34 cellular contexts compared by ENCODE assay signal in the genomic region with DNA sequence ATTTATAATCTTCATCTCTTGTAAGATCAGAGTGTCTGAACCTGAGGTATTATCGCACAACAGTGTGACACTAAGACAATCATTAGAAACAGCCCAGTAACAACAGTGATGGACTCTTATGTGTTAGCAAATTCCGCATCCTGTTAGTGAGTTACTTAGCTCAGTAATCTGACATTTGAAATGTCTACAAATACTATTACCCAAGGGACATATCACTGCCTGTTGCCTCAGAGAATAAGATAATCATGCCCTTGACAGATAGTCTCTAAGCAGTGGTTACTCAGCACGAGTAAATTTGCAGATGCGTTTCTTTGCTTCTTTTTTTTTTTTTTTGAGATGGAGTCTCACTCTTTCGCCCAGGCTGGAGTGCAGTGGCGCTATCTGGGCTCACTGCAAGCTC. TPM values are rescaled to one million over a fixed set of nuclear protein-coding genes. Genes with fewer than 3 reads are reported as not detected.
DNase-seq lines count a peak whose midpoint lies in the region; ATAC-seq, FAIRE-seq and TF ChIP-seq lines count a peak whose summit lies in the region.
"Had no signal": no experiment of that assay in that cellular context is flagged by ENCODE, and none has a peak within 500 bp of the region (broad histone marks: within the 10 kb centered on the region; RNA-seq: fewer than 3 reads in every experiment).

No MANE protein-coding gene starts in this region.

- H2BK20ac ChIP-seq in IMR-90 (ENCODE audit: low read depth, low read length) (peak overlapping the region; percentile 79; the same call in 1 of the 2 replicates), H1 (ENCODE audit: low read length) (peak overlapping the region; percentile 100)

- H3K23me2 ChIP-seq in H1 (ENCODE audit: low read depth, low read length) = no peaks in the 10 kb centered on the region

- no TSS peak for BruUV-seq in IMR-90 (replicated peaks; lab: Mats Ljungman, UMichigan)

- H2BK15ac ChIP-seq in IMR-90 (ENCODE audit: low read depth, low read length) = peak overlapping the region; percentile 55; the same call in 1 of the 3 replicates
- 0 out of 2 replicates have a peak overlapping the region, but pooled peaks have one; percentile 61 for H2BK15ac ChIP-seq in H1 (ENCODE audit: low read length)
- peak overlapping the region; percentile 88 for H2BK15ac ChIP-seq in mesendoderm (replicated peaks; ENCODE audit: low read depth)

- H3K4ac ChIP-seq in IMR-90 (ENCODE audit: low read depth, low read length) (no peak overlapping the region), H1 (replicated peaks; ENCODE audit: insufficient read length, low read depth, low read length) (peak overlapping the region; percentile 86), mesendoderm (ENCODE audit: low read depth, low read length) (no peak overlapping the region)

- DNase-seq in IMR-90 = no peak
- DNase-seq in H1 (ENCODE audit: low read depth in 1 of 2, low spot score in 2 of 2) = no peak
- no peak for DNase-seq in mesendoderm
- no peak for DNase-seq in DMS79 treated with DMSO at 0.1 percent for 48 hours (lab: John Stamatoyannopoulos, UW)
- no peak for DNase-seq in immature natural killer cell
- no peak for DNase-seq in T-helper 17 cell
- DNase-seq: activated CD4-positive, alpha-beta T cell treated with anti-CD3 and anti-CD28 coated beads, Interleukin-2, amount 50 U/mL, for 4 hours; activated CD8-positive, alpha-beta memory T cell treated with anti-CD3 and anti-CD28 coated beads, Interleukin-2, amount 50 U/mL, for 48 hours; activated naive CD4-positive, alpha-beta T cell treated with anti-CD3 and anti-CD28 coated beads, Interleukin-2, amount 50 U/mL, for 16 hours; amygdala; Caco-2; cortex of kidney; effector memory CD8-positive, alpha-beta T cell; gastrocnemius medialis; GF-D8; mucosa of descending colon; NCI-H2227 treated with DMSO at 0.1 percent for 48 hours; ovary; retina; spleen; T-cell; tibial artery had no signal

- peaks cover 0 to 29% (median 0%) of the 10 kb centered on the region in 11 experiments; a peak in 5 of 22 replicates for H3K27me3 ChIP-seq in BLaER1 treated with 17β-estradiol and CSF1 and Interleukin-3, amounts not matched to agents 10 nM and 100 nM
- H3K27me3 ChIP-seq in IMR-90 (ENCODE audit: control insufficient read depth, insufficient read depth, low read length) = no peaks in the 10 kb centered on the region
- no peaks in the 10 kb centered on the region for H3K27me3 ChIP-seq in H1 (replicated peaks in 1 of 4; ENCODE audit: control insufficient read depth in 3 of 4, extremely low read depth in 1 of 4, insufficient read depth in 3 of 4, low read length in 3 of 4)
- no peaks in the 10 kb centered on the region for H3K27me3 ChIP-seq in mesendoderm (ENCODE audit: insufficient read depth, low read length, poor library complexity)
- H3K27me3 ChIP-seq: gastrocnemius medialis, hepatocyte, ovary, SJSA1, tibial artery had no signal

- H3K18ac ChIP-seq in IMR-90 (ENCODE audit: low read depth, low read length) (no peak overlapping the region), H1 (ENCODE audit: extremely low read depth, low read length) (peak overlapping the region; percentile 84), mesendoderm (ENCODE audit: low read length) (peak overlapping the region; percentile 64)

- H3K4me1 Mint-ChIP-seq in immature natural killer cell = no peaks in the 10 kb centered on the region
- H3K4me1 Mint-ChIP-seq in T-helper 17 cell = peaks cover 7% of the 10 kb centered on the region
- H3K4me1 Mint-ChIP-seq: activated T-helper 17 cell treated with anti-CD3 and anti-CD28 coated beads, Interleukin-2, amount 50 U/mL, for 72 hours; nephron had no signal

- no peak for TF ChIP-seq EP300 in H1 (IDR thresholded peaks at IDR 0.05; ENCODE audit: borderline replicate concordance in 1 of 2, low read depth in 2 of 2, low read length in 2 of 2)

- H3K23ac ChIP-seq in IMR-90 (ENCODE audit: low read depth, low read length) (no peak overlapping the region), H1 (ENCODE audit: insufficient read length) (no peak overlapping the region), mesendoderm (ENCODE audit: low read length) (no peak overlapping the region)

- H3K79me1 ChIP-seq in IMR-90 (ENCODE audit: low read depth in 1 of 2, low read length in 2 of 2) = no peaks in the 10 kb centered on the region
- no peaks in the 10 kb centered on the region; the same call in 1 of the 2 replicates for H3K79me1 ChIP-seq in H1 (ENCODE audit: low read depth, low read length)
- no peaks in the 10 kb centered on the region for H3K79me1 ChIP-seq in mesendoderm (ENCODE audit: low read length)

- H3K79me2 ChIP-seq in H1 (ENCODE audit: control insufficient read depth in 1 of 2, insufficient read depth in 2 of 2, low read length in 2 of 2) (peaks cover 0 to 11% of the 10 kb centered on the region in 2 experiments; a peak in 2 of 4 replicates), mesendoderm (ENCODE audit: control insufficient read depth, insufficient read depth, low read length) (no peaks in the 10 kb centered on the region)
- H3K79me2 ChIP-seq: hepatocyte had no signal

- FAIRE-seq in H1 (lab: Jason Lieb, UNC) = no peak
- FAIRE-seq: HepG2, RCC 7860 had no signal

- H4K20me1 ChIP-seq in BLaER1 treated with 17β-estradiol and CSF1 and Interleukin-3, amounts not matched to agents 10 nM and 100 nM = no peaks in the 10 kb centered on the region
- H4K20me1 ChIP-seq in IMR-90 (ENCODE audit: insufficient read depth, low read length) (no peaks in the 10 kb centered on the region), H1 (replicated peaks in 1 of 2; ENCODE audit: control insufficient read depth in 1 of 2, insufficient read depth in 2 of 2, low read length in 2 of 2) (no peaks in the 10 kb centered on the region)

- H3K27ac Mint-ChIP-seq in immature natural killer cell (no peak overlapping the region), T-helper 17 cell (no peak overlapping the region)
- H3K27ac Mint-ChIP-seq: activated T-helper 17 cell treated with anti-CD3 and anti-CD28 coated beads, Interleukin-2, amount 50 U/mL, for 72 hours; effector memory CD8-positive, alpha-beta T cell; nephron; T-cell had no signal

- H3K56ac ChIP-seq in IMR-90 (ENCODE audit: extremely low read depth, insufficient read depth, low read length) (no peak overlapping the region), H1 (replicated peaks; ENCODE audit: insufficient read length, low read depth, low read length) (peak overlapping the region; percentile 91), mesendoderm (ENCODE audit: low read length) (no peak overlapping the region)

- in situ Hi-C loops in IMR-90 (cut with MboI; ENCODE audit: low sequenced_read_pairs) = no loop called here

- peak overlapping the region; percentile 94 for H2BK12ac ChIP-seq in H1 (ENCODE audit: low read depth, low read length)

- no peak for TF ChIP-seq POLR2A in IMR-90 (IDR thresholded peaks at IDR 0.05; ENCODE audit: low read depth, low read length)
- no peak for TF ChIP-seq POLR2A in H1 (IDR thresholded peaks at IDR 0.05; ENCODE audit: control extremely low read depth in 1 of 2, low read depth in 2 of 2, low read length in 2 of 2)

- H2BK5ac ChIP-seq in IMR-90 (ENCODE audit: low read depth, low read length, poor library complexity, severe bottlenecking) (no peak overlapping the region), H1 (ENCODE audit: low read depth, low read length) (peak overlapping the region; percentile 93; the same call in 1 of the 2 replicates), mesendoderm (ENCODE audit: low read length) (no peak overlapping the region)

- H4K8ac ChIP-seq in IMR-90 (ENCODE audit: low read depth in 2 of 2, low read length in 2 of 2) = peak overlapping the region in 1 of 2 experiments; percentile 18; a peak in 2 of 4 replicates
- H4K8ac ChIP-seq in H1 (ENCODE audit: extremely low read depth, insufficient read depth, low read length) = no peak overlapping the region
- no peak overlapping the region for H4K8ac ChIP-seq in mesendoderm (ENCODE audit: low read depth, low read length)

- peak overlapping the region; percentile 38 to 65 (median 46); a peak in 21 of 22 replicates for H3K4me2 ChIP-seq in BLaER1 treated with 17β-estradiol and CSF1 and Interleukin-3, amounts not matched to agents 10 nM and 100 nM
- H3K4me2 ChIP-seq in IMR-90 (ENCODE audit: low read depth, low read length) = no peak overlapping the region
- H3K4me2 ChIP-seq in H1 (ENCODE audit: insufficient read depth in 1 of 2, low read depth in 2 of 2, low read length in 2 of 2) = peak overlapping the region in 1 of 2 experiments; percentile 25; a peak in 1 of 4 replicates
- H3K4me2 ChIP-seq in mesendoderm (ENCODE audit: low read length) = no peak overlapping the region
- H3K4me2 ChIP-seq: hepatocyte had no signal

- TF ChIP-seq CTCF in IMR-90 (conservative IDR thresholded peaks at IDR 0.05; ENCODE audit: low read depth, low read length) (no peak), H1 (IDR thresholded peaks at IDR 0.05; ENCODE audit: control extremely low read depth in 1 of 3, insufficient read depth in 1 of 3, low read depth in 1 of 3, low read length in 3 of 3) (no peak)

- H3K4me3 ChIP-seq in BLaER1 treated with 17β-estradiol and CSF1 and Interleukin-3, amounts not matched to agents 10 nM and 100 nM = no peak overlapping the region
- no peak overlapping the region for H3K4me3 ChIP-seq in IMR-90 (ENCODE audit: insufficient read depth, low read depth, low read length)
- H3K4me3 ChIP-seq in H1 (ENCODE audit: extremely low read depth in 1 of 4, insufficient read depth in 2 of 4, low read depth in 3 of 4, low read length in 4 of 4) = no peak overlapping the region
- H3K4me3 ChIP-seq in mesendoderm (ENCODE audit: low read length) = no peak overlapping the region
- H3K4me3 ChIP-seq: gastrocnemius medialis, hepatocyte, mucosa of descending colon, ovary, SJSA1, spleen, tibial artery had no signal

- TF ChIP-seq RAD21 in IMR-90 (IDR thresholded peaks at IDR 0.05; ENCODE audit: low read length) = no peak
- no peak for TF ChIP-seq RAD21 in H1 (IDR thresholded peaks at IDR 0.05 in 1 of 2, conservative IDR thresholded peaks at IDR 0.05 in 1 of 2; ENCODE audit: low read depth in 2 of 2, low read length in 2 of 2)

- intact Hi-C loops in IMR-90 (cut with micrococcal nuclease) = no loop called here

- POLR2A ChIA-PET in IMR-90 (lab: Charles Lee; ENCODE audit: unreplicated experiment) (no interaction called here), H1 (lab: Charles Lee; ENCODE audit: partially characterized antibody) (interaction anchor here (0.9 to 3.1 kb wide), 4 partner anchors 8 to 109 kb away, joined by 4 to 17 read pairs (median 6); no protein-coding TSS in a partner anchor)

- H3K9me3 ChIP-seq in BLaER1 treated with 17β-estradiol and CSF1 and Interleukin-3, amounts not matched to agents 10 nM and 100 nM (replicated peaks in 1 of 11) = peaks cover 0 to 7% (median 0%) of the 10 kb centered on the region in 11 experiments; a peak in 2 of 22 replicates
- H3K9me3 ChIP-seq in IMR-90 (ENCODE audit: control insufficient read depth, insufficient read depth, low read length) (no peaks in the 10 kb centered on the region), H1 (ENCODE audit: insufficient read depth in 2 of 2, low read depth in 1 of 2, low read length in 1 of 2) (no peaks in the 10 kb centered on the region; a peak in 1 of 4 replicates), T-helper 17 cell (ENCODE audit: control insufficient read depth, low read length, poor library complexity, severe bottlenecking) (no peaks in the 10 kb centered on the region)
- H3K9me3 ChIP-seq: Caco-2, gastrocnemius medialis, mucosa of descending colon, ovary, SJSA1, spleen, tibial artery had no signal

- no peak overlapping the region for H3K4me3 Mint-ChIP-seq in immature natural killer cell
- H3K4me3 Mint-ChIP-seq in T-helper 17 cell = no peak overlapping the region
- H3K4me3 Mint-ChIP-seq: activated T-helper 17 cell treated with anti-CD3 and anti-CD28 coated beads, Interleukin-2, amount 50 U/mL, for 72 hours; effector memory CD8-positive, alpha-beta T cell; nephron; T-cell had no signal

- H2AK9ac ChIP-seq in IMR-90 (replicated peaks; ENCODE audit: low read depth, low read length, poor library complexity) = no peak overlapping the region

- no peak overlapping the region for H3K9ac ChIP-seq in BLaER1 treated with 17β-estradiol and CSF1 and Interleukin-3, amounts not matched to agents 10 nM and 100 nM
- H3K9ac ChIP-seq in IMR-90 (ENCODE audit: low read depth, low read length) (no peak overlapping the region), H1 (replicated peaks in 1 of 4; ENCODE audit: extremely low read depth in 1 of 4, low read depth in 3 of 4, low read length in 3 of 4) (no peak overlapping the region), mesendoderm (ENCODE audit: low read length) (no peak overlapping the region)

- no CpG with 5 or more reads among the region's 6 CpGs for WGBS in IMR-90 (ENCODE audit: extremely low coverage in 2 of 2, insufficient read length in 1 of 2), 2 experiments
- 83% methylated on average over 5 of the region's 6 CpGs; no CpG with 5 or more reads in 1 of the 2 experiments for WGBS in H1 (ENCODE audit: extremely low coverage in 1 of 2, insufficient coverage in 1 of 2, insufficient read length in 1 of 2, insufficient replicate concordance in 2 of 2, low coverage in 1 of 2, low lambda C conversion rate in 2 of 2, missing lambda C conversion rate in 1 of 2), 2 experiments
- no CpG with 5 or more reads among the region's 6 CpGs for whole genome bisulfite sequencing in mesendoderm (ENCODE audit: extremely low coverage, insufficient coverage, low lambda C conversion rate)

- H3K27me3 Mint-ChIP-seq in immature natural killer cell (ENCODE audit: low read depth in 3 of 3) = peaks cover 1 to 6% (median 5%) of the 10 kb centered on the region in 3 donors
- peaks cover 52% of the 10 kb centered on the region for H3K27me3 Mint-ChIP-seq in T-helper 17 cell

- peaks cover 2% of the 10 kb centered on the region for H3K9me1 ChIP-seq in IMR-90 (ENCODE audit: insufficient read depth, low read length)

- no peak overlapping the region for H3K14ac ChIP-seq in IMR-90 (replicated peaks; ENCODE audit: low read depth, low read length)
- H3K14ac ChIP-seq in H1 (ENCODE audit: insufficient read length) = no peak overlapping the region

- H2AFZ ChIP-seq in IMR-90 (replicated peaks; ENCODE audit: low read length, poor library complexity) (no peak overlapping the region), H1 (ENCODE audit: low read length) (no peak overlapping the region)
- H2AFZ ChIP-seq: hepatocyte had no signal

- ATAC-seq in IMR-90 (ENCODE audit: low read depth) (no peak), T-helper 17 cell (no peak)
- ATAC-seq: effector memory CD8-positive, alpha-beta T cell; gastrocnemius medialis; HepG2; mucosa of descending colon; T-cell had no signal

- no peaks in the 10 kb centered on the region for H3K36me3 ChIP-seq in BLaER1 treated with 17β-estradiol and CSF1 and Interleukin-3, amounts not matched to agents 10 nM and 100 nM
- H3K36me3 ChIP-seq in IMR-90 (ENCODE audit: control insufficient read depth, insufficient read depth, low read length) (no peaks in the 10 kb centered on the region), H1 (ENCODE audit: control insufficient read depth in 2 of 4, insufficient read depth in 4 of 4, low read length in 3 of 4) (no peaks in the 10 kb centered on the region), mesendoderm (ENCODE audit: control insufficient read depth, insufficient read depth, low read length) (no peaks in the 10 kb centered on the region)
- H3K36me3 ChIP-seq: gastrocnemius medialis, ovary, SJSA1, spleen, tibial artery had no signal

- H3K27ac ChIP-seq in BLaER1 treated with 17β-estradiol and CSF1 and Interleukin-3, amounts not matched to agents 10 nM and 100 nM = peak overlapping the region in 10 of 11 experiments; percentile 15 to 75 (median 50); a peak in 14 of 22 replicates
- no peak overlapping the region for H3K27ac ChIP-seq in IMR-90 (ENCODE audit: insufficient read depth, low read length)
- peak overlapping the region; percentile 48; the same call in 1 of the 2 replicates for H3K27ac ChIP-seq in H1 (ENCODE audit: low read depth, low read length)
- H3K27ac ChIP-seq in mesendoderm (ENCODE audit: low read depth, low read length) = no peak overlapping the region
- H3K27ac ChIP-seq: C4-2B, gastrocnemius medialis, hepatocyte, ovary, SJSA1, spleen had no signal

- dilution Hi-C loops in IMR-90 (cut with HindIII; ENCODE audit: low sequenced_read_pairs, unreplicated experiment) = no loop called here

- no peak overlapping the region for H2AK5ac ChIP-seq in IMR-90 (ENCODE audit: low read depth, low read length)
- H2AK5ac ChIP-seq in H1 (ENCODE audit: low read depth, low read length) = peak overlapping the region; percentile 87; the same call in 1 of the 2 replicates
- no peak overlapping the region for H2AK5ac ChIP-seq in mesendoderm (ENCODE audit: low read length)

- H3K4me1 ChIP-seq in BLaER1 treated with 17β-estradiol and CSF1 and Interleukin-3, amounts not matched to agents 10 nM and 100 nM = peaks cover 20 to 47% (median 30%) of the 10 kb centered on the region in 10 experiments
- peaks cover 12% of the 10 kb centered on the region for H3K4me1 ChIP-seq in IMR-90 (ENCODE audit: control insufficient read depth, insufficient read depth, low read length)
- peaks cover 9 to 42% (median 32%) of the 10 kb centered on the region in 4 experiments for H3K4me1 ChIP-seq in H1 (replicated peaks in 1 of 4; ENCODE audit: control insufficient read depth in 3 of 4, insufficient read depth in 4 of 4, low read length in 3 of 4)
- H3K4me1 ChIP-seq in mesendoderm (ENCODE audit: control insufficient read depth, low read depth, low read length) = peaks cover 11% of the 10 kb centered on the region

- CTCF ChIA-PET in IMR-90 (lab: Yijun Ruan, JAX) (interaction anchor here (0.6 kb wide), 1 partner anchor 76 kb away, joined by 5 read pairs; no protein-coding TSS in a partner anchor), H1 (lab: Charles Lee; ENCODE audit: partially characterized antibody) (interaction anchor here (0.9 to 2.4 kb wide), 3 partner anchors 13 to 29 kb away, joined by 3 to 10 read pairs (median 3); a partner anchor contains a TSS)

- peak overlapping the region; percentile 56; the same call in 1 of the 2 replicates for H2BK120ac ChIP-seq in IMR-90 (ENCODE audit: low read depth, low read length)
- H2BK120ac ChIP-seq in H1 (replicated peaks; ENCODE audit: low read depth, low read length) = peak overlapping the region; percentile 100
- peak overlapping the region; percentile 68 for H2BK120ac ChIP-seq in mesendoderm (ENCODE audit: low read depth, low read length)

- H4K5ac ChIP-seq in IMR-90 (ENCODE audit: low read depth, low read length) (no peak overlapping the region; the same call in 1 of the 2 replicates), H1 (ENCODE audit: insufficient read length, low read depth, low read length) (peak overlapping the region; percentile 78), mesendoderm (ENCODE audit: low read length) (no peak overlapping the region)

- no peaks in the 10 kb centered on the region for H3K9me3 Mint-ChIP-seq in immature natural killer cell
- H3K9me3 Mint-ChIP-seq: activated T-helper 17 cell treated with anti-CD3 and anti-CD28 coated beads, Interleukin-2, amount 50 U/mL, for 72 hours; effector memory CD8-positive, alpha-beta T cell; nephron had no signal

- H4K91ac ChIP-seq in IMR-90 (ENCODE audit: insufficient read depth, low read depth, low read length) (0 out of 2 replicates have a peak overlapping the region, but pooled peaks have one; percentile 5), H1 (replicated peaks; ENCODE audit: insufficient read length, low read length) (peak overlapping the region; percentile 99)

- no peaks in the 10 kb centered on the region for H3K36me3 Mint-ChIP-seq in immature natural killer cell
- H3K36me3 Mint-ChIP-seq in T-helper 17 cell (ENCODE audit: low read depth) = peaks cover 8% of the 10 kb centered on the region
- H3K36me3 Mint-ChIP-seq: T-cell had no signal

RNA-seq across cellular contexts. Expression of a gene that starts 13.4 kb away (rescaled TPM):
- not detected in 2 replicates for total RNA-seq in IMR-90 (2012; rRNA removed)
- not detected in 2 replicates for polyA plus RNA-seq in IMR-90 (2012; rRNA removed)
- not detected in 2 replicates for polyA plus RNA-seq in IMR-90 (2012; cell fraction: cytosol; rRNA removed)
- polyA plus RNA-seq in IMR-90 (2012; cell fraction: nucleus; rRNA removed; ENCODE audit: low replicate concordance) = not detected in 2 replicates
- total RNA-seq in H1 (2021; fragmentation: NEBNext Ultra II Directional; extraction: Animal tissue kit (Norgen Biotek cat#: 25700)) = 3.0 and 3.2 TPM in 2 replicates
- 2.1 and 2.9 TPM in 2 replicates for polyA plus RNA-seq in H1 (2011; rRNA removed)
- polyA plus RNA-seq in H1 (2011; cell fraction: cytosol; rRNA removed) = 2.6 TPM
- 1.6 TPM for polyA plus RNA-seq in H1 (2011; cell fraction: nucleus; rRNA removed)
- 2.3 to 4.1 TPM (median 3.1 TPM) in 4 replicates for polyA plus RNA-seq in H1 (2012, experiment 1 of 2)
- 1.4 TPM for polyA plus RNA-seq in H1 (2012, experiment 2 of 2)
- 2.9 TPM for polyA plus RNA-seq in H1 (2013, experiment 1 of 2)
- 2.8 TPM for polyA plus RNA-seq in H1 (2013, experiment 2 of 2)
- polyA minus RNA-seq in H1 (2011; rRNA and poly(A)+ RNA removed) = 1.8 and 2.0 TPM in 2 replicates
- 2.9 TPM for polyA minus RNA-seq in H1 (2011; cell fraction: cytosol; rRNA and poly(A)+ RNA removed)
- 2.0 TPM for polyA minus RNA-seq in H1 (2011; cell fraction: nucleus; rRNA and poly(A)+ RNA removed)
- 4.2 TPM for polyA plus RNA-seq in mesendoderm (2013, experiment 1 of 2)
- polyA plus RNA-seq in mesendoderm (2013, experiment 2 of 2) = 4.3 TPM
- not detected for polyA plus RNA-seq in immature natural killer cell
- not detected for total RNA-seq in T-helper 17 cell
- total RNA-seq: activated T-helper 17 cell treated with anti-CD3 and anti-CD28 coated beads, Interleukin-2, amount 50 U/mL, for 72 hours; Caco-2; cardiac septum; gastrocnemius medialis; hepatocyte; HepG2; LHCN-M2; lower leg skin; mucosa of descending colon; SJSA1; spleen; T-cell had no signal
- polyA plus RNA-seq: AG04450, hepatocyte, HepG2, ovary, spleen had no signal

RNA-seq across cellular contexts. Expression of a gene that starts 44.6 kb away (rescaled TPM):
- total RNA-seq in IMR-90 (2012; rRNA removed) (32.5 and 34.6 TPM in 2 replicates), T-helper 17 cell (1 to 10 TPM; 2.2 to 5.8 TPM)
- polyA plus RNA-seq in IMR-90 (2012; rRNA removed) (18.1 and 22.1 TPM in 2 replicates), H1 (2011; rRNA removed) (36.8 and 51.8 TPM in 2 replicates), immature natural killer cell (10 to 100 TPM; 15.3 to 33.5 (median 31.8) TPM)
- polyA plus RNA-seq in IMR-90 (2012; cell fraction: cytosol; rRNA removed) = 8.4 and 18.9 TPM in 2 replicates
- 4.1 and 7.0 TPM in 2 replicates for polyA plus RNA-seq in IMR-90 (2012; cell fraction: nucleus; rRNA removed; ENCODE audit: low replicate concordance)
- 67.7 and 77.0 TPM in 2 replicates for total RNA-seq in H1 (2021; fragmentation: NEBNext Ultra II Directional; extraction: Animal tissue kit (Norgen Biotek cat#: 25700))
- 59.5 TPM for polyA plus RNA-seq in H1 (2011; cell fraction: cytosol; rRNA removed)
- 43.3 TPM for polyA plus RNA-seq in H1 (2011; cell fraction: nucleus; rRNA removed)
- 96.0 to 139 TPM (median 107 TPM) in 4 replicates for polyA plus RNA-seq in H1 (2012, experiment 1 of 2)
- polyA plus RNA-seq in H1 (2012, experiment 2 of 2) = 131 TPM
- 96.7 TPM for polyA plus RNA-seq in H1 (2013, experiment 1 of 2)
- polyA plus RNA-seq in H1 (2013, experiment 2 of 2) = 93.2 TPM
- polyA minus RNA-seq in H1 (2011; rRNA and poly(A)+ RNA removed) = 28.6 and 30.4 TPM in 2 replicates
- 68.5 TPM for polyA minus RNA-seq in H1 (2011; cell fraction: cytosol; rRNA and poly(A)+ RNA removed)
- 96.7 TPM for polyA minus RNA-seq in H1 (2011; cell fraction: nucleus; rRNA and poly(A)+ RNA removed)
- polyA plus RNA-seq in mesendoderm (2013, experiment 1 of 2) = 82.8 TPM
- 80.8 TPM for polyA plus RNA-seq in mesendoderm (2013, experiment 2 of 2)
- total RNA-seq: HepG2 had no signal
- polyA plus RNA-seq: HepG2 had no signal

Comparison
In these comparisons a context has a peak if more than half of its experiments do, and no peak if none do; other contexts are left out.
1. H3K27ac ChIP-seq: peak in BLaER1 treated with 17β-estradiol and CSF1 and Interleukin-3, amounts not matched to agents 10 nM and 100 nM (10 of 11) and H1 (single experiment); none in IMR-90 (single experiment) and mesendoderm (single experiment).
2. H3K4me2 ChIP-seq: peak in BLaER1 treated with 17β-estradiol and CSF1 and Interleukin-3, amounts not matched to agents 10 nM and 100 nM (11 of 11); none in IMR-90 (single experiment) and mesendoderm (single experiment).
3. Peak in every context shown above with its lines, with median percentiles within 50 percentile points of each other: H2BK120ac ChIP-seq and H2BK15ac ChIP-seq.